22 cellular contexts compared by ENCODE assay signal in the genomic region with DNA sequence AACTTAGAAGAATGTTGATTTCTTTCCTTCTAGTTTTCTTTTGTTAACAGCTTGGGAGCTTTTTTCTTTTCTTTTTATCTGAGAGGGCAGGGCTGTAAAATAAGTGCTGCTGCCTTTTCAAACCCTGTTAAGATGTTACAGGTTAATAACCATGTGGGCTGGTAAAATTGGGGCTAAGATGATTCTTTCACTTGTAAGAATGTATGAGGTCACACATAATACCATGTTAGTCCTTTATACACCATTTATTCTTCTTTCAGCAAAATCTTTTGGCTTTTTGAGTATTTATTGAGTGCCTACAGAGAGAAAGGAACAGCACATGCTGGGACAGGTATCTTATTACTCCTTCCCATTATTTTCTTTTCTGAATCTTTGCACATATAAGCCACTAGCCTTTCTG. TPM values are rescaled to one million over a fixed set of nuclear protein-coding genes. Genes with fewer than 3 reads are reported as not detected.
A peak's percentile ranks its signal among the peaks of the same experiment; 100 is the strongest.
DNase-seq lines count a peak whose midpoint lies in the region; ATAC-seq, FAIRE-seq and TF ChIP-seq lines count a peak whose summit lies in the region.
"Had no signal": no experiment of that assay in that cellular context is flagged by ENCODE, and none has a peak within 500 bp of the region (broad histone marks: within the 10 kb centered on the region; RNA-seq: fewer than 3 reads in every experiment).

No MANE protein-coding gene starts in this region.

- H3K4me3 Mint-ChIP-seq in H9 = no peak overlapping the region
- H3K4me3 Mint-ChIP-seq: CD4-positive, alpha-beta T cell had no signal

- H3K27me3 ChIP-seq in HepG2 (ENCODE audit: control insufficient read depth in 1 of 2, insufficient read depth in 2 of 2, low read length in 2 of 2) = no peaks in the 10 kb centered on the region; a peak in 1 of 5 replicates
- H3K27me3 ChIP-seq in right lobe of liver = no peaks in the 10 kb centered on the region
- no peaks in the 10 kb centered on the region for H3K27me3 ChIP-seq in RWPE2 (ENCODE audit: insufficient read depth, poor library complexity, severe bottlenecking)
- peaks cover 7% of the 10 kb centered on the region for H3K27me3 ChIP-seq in hepatocyte
- no peaks in the 10 kb centered on the region for H3K27me3 ChIP-seq in H9 (ENCODE audit: insufficient read depth, low read length)

- no peak overlapping the region for H3K4me3 ChIP-seq in HepG2 (replicated peaks in 1 of 3; ENCODE audit: insufficient read depth in 1 of 3, low read depth in 2 of 3, low read length in 3 of 3)
- no peak overlapping the region for H3K4me3 ChIP-seq in right lobe of liver
- H3K4me3 ChIP-seq in RWPE2 (ENCODE audit: severe bottlenecking) = no peak overlapping the region
- H3K4me3 ChIP-seq in hepatocyte = no peak overlapping the region
- H3K4me3 ChIP-seq: BLaER1 treated with 17β-estradiol and CSF1 and Interleukin-3, amounts not matched to agents 10 nM and 100 nM had no signal

- peaks cover 2% of the 10 kb centered on the region for H3K23me2 ChIP-seq in H9 (ENCODE audit: insufficient read length, low read depth, low read length, poor library complexity, severe bottlenecking)

- DNase-seq in HepG2 (ENCODE audit: low spot score) = no peak
- DNase-seq in right lobe of liver = no peak
- no peak for DNase-seq in RWPE2 (ENCODE audit: low spot score)
- DNase-seq in hepatocyte (ENCODE audit: low spot score) = no peak
- no peak for DNase-seq in GM13977 (ENCODE audit: low spot score)
- no peak for DNase-seq in 8988T
- DNase-seq in middle frontal gyrus (ENCODE audit: extremely low spot score, low spot score) = no peak
- no peak for DNase-seq in H9
- DNase-seq: AML-193; CD4-positive, alpha-beta T cell; MV-4-11; NCI-H1105; NCI-H1436 treated with DMSO at 0.1 percent for 48 hours; NCI-H187 treated with DMSO at 0.1 percent for 48 hours; NCI-H526 treated with DMSO at 0.1 percent for 48 hours; RPMI8226; SHP77 had no signal

- no peaks in the 10 kb centered on the region for H3K9me3 ChIP-seq in HepG2 (ENCODE audit: low read length)
- H3K9me3 ChIP-seq in right lobe of liver = no peaks in the 10 kb centered on the region
- H3K9me3 ChIP-seq in RWPE2 (ENCODE audit: severe bottlenecking) = no peaks in the 10 kb centered on the region
- H3K9me3 ChIP-seq in hepatocyte (ENCODE audit: low read depth) = no peaks in the 10 kb centered on the region
- H3K9me3 ChIP-seq in H9 (ENCODE audit: control insufficient read depth, low read depth, low read length) = no peaks in the 10 kb centered on the region
- H3K9me3 ChIP-seq: BLaER1 treated with 17β-estradiol and CSF1 and Interleukin-3, amounts not matched to agents 10 nM and 100 nM had no signal

- H3K9ac ChIP-seq in HepG2 (ENCODE audit: insufficient read depth, low read depth, low read length) (no peak overlapping the region), H9 (ENCODE audit: extremely low read depth, insufficient read length, low read length) (no peak overlapping the region)
- H3K9ac ChIP-seq: BLaER1 treated with 17β-estradiol and CSF1 and Interleukin-3, amounts not matched to agents 10 nM and 100 nM had no signal

- no peak overlapping the region for H2BK15ac ChIP-seq in H9 (ENCODE audit: low read depth, low read length)

- H3K23ac ChIP-seq in H9 (ENCODE audit: insufficient read length, low read depth, low read length) = no peak overlapping the region

- TF ChIP-seq POLR2A in HepG2 (IDR thresholded peaks at IDR 0.05; ENCODE audit: insufficient read depth in 1 of 2, low read depth in 2 of 2, low read length in 2 of 2) = no peak
- TF ChIP-seq POLR2A in right lobe of liver (IDR thresholded peaks at IDR 0.05) = no peak

- no peak for TF ChIP-seq RAD21 in HepG2 (CRISPR knock-in tag; IDR thresholded peaks at IDR 0.05)

- H4K91ac ChIP-seq in H9 (ENCODE audit: insufficient read length, low read depth, low read length) = no peak overlapping the region

- FAIRE-seq in HepG2 (lab: Jason Lieb, UNC) = no peak
- FAIRE-seq: A204.1, D721Med, H1 had no signal

- BruUV-seq in HepG2 (replicated peaks; lab: Mats Ljungman, UMichigan) = no TSS peak

- H3K9me2 ChIP-seq in hepatocyte (replicated peaks; ENCODE audit: insufficient read depth) = no peaks in the 10 kb centered on the region

- H3K79me1 ChIP-seq in H9 (ENCODE audit: insufficient read depth, low read depth, low read length, poor library complexity, severe bottlenecking) = no peaks in the 10 kb centered on the region

- POLR2A ChIA-PET in HepG2 (lab: Yijun Ruan, JAX) = no interaction called here

- TF ChIP-seq CTCF in HepG2 (CRISPR knock-in tag; IDR thresholded peaks at IDR 0.05) = no peak
- TF ChIP-seq CTCF in right lobe of liver (IDR thresholded peaks at IDR 0.05) = no peak
- no peak for TF ChIP-seq CTCF in RWPE2 (IDR thresholded peaks at IDR 0.05; ENCODE audit: poor library complexity, severe bottlenecking)
- TF ChIP-seq CTCF in hepatocyte (IDR thresholded peaks at IDR 0.05; ENCODE audit: poor library complexity) = no peak
- TF ChIP-seq CTCF in GM13977 (IDR thresholded peaks at IDR 0.05; ENCODE audit: extremely low read depth, insufficient read depth, missing control alignments) = no peak
- no peak for TF ChIP-seq CTCF in H9 (conservative IDR thresholded peaks at IDR 0.05)

- no peak overlapping the region for H2BK20ac ChIP-seq in H9 (ENCODE audit: low read depth, low read length, poor library complexity, severe bottlenecking)

- no peaks in the 10 kb centered on the region for H3K9me3 Mint-ChIP-seq in H9
- H3K9me3 Mint-ChIP-seq: CD4-positive, alpha-beta T cell had no signal

- no peak overlapping the region for H2AFZ ChIP-seq in HepG2 (ENCODE audit: low read length)
- no peak overlapping the region for H2AFZ ChIP-seq in hepatocyte
- no peak overlapping the region for H2AFZ ChIP-seq in H9 (ENCODE audit: low read length)

- no peaks in the 10 kb centered on the region for H4K20me1 ChIP-seq in HepG2 (ENCODE audit: insufficient read depth, low read length)
- H4K20me1 ChIP-seq in hepatocyte (ENCODE audit: insufficient read depth, poor library complexity, severe bottlenecking) = no peaks in the 10 kb centered on the region
- no peaks in the 10 kb centered on the region for H4K20me1 ChIP-seq in H9 (ENCODE audit: control insufficient read depth, insufficient read depth, insufficient read length)
- H4K20me1 ChIP-seq: BLaER1 treated with 17β-estradiol and CSF1 and Interleukin-3, amounts not matched to agents 10 nM and 100 nM had no signal

- no peaks in the 10 kb centered on the region for H3K36me3 Mint-ChIP-seq in H9 (ENCODE audit: insufficient read depth in 1 of 3, low read depth in 3 of 3)

- in situ Hi-C loops in HepG2 (cut with HindIII; ENCODE audit: extremely low pct_ligation_motif_present, low pct_unique_long_range_greater_than_20kb) = no loop called here
- in situ Hi-C loops in GM13977 (cut with MboI; ENCODE audit: low pct_unique_long_range_greater_than_20kb, low sequenced_read_pairs, unreplicated experiment) = no loop called here

- no peak overlapping the region for H3K27ac Mint-ChIP-seq in H9
- H3K27ac Mint-ChIP-seq: CD4-positive, alpha-beta T cell had no signal

- H3K18ac ChIP-seq in H9 (ENCODE audit: insufficient read length, low read depth, low read length) = no peak overlapping the region

- no peak overlapping the region for H3T11ph ChIP-seq in H9 (ENCODE audit: low read length)

- H3K56ac ChIP-seq in H9 (ENCODE audit: insufficient read length, low read depth, low read length) = no peak overlapping the region

- CTCF ChIA-PET in HepG2 (lab: Yijun Ruan, JAX; ENCODE audit: low intra/inter-chr PET ratio, low total read pairs) = no interaction called here

- no peak overlapping the region for H2BK5ac ChIP-seq in H9 (ENCODE audit: insufficient read length, low read length)

- H3K4ac ChIP-seq in H9 (ENCODE audit: low read depth, low read length) = no peak overlapping the region

- no peak for TF ChIP-seq EP300 in HepG2 (IDR thresholded peaks at IDR 0.05; ENCODE audit: low read depth in 2 of 2, low read length in 2 of 2)
- no peak for TF ChIP-seq EP300 in HepG2 (CRISPR knock-in tag; IDR thresholded peaks at IDR 0.05; ENCODE audit: borderline replicate concordance)

- ATAC-seq in HepG2 (no peak), right lobe of liver (no peak), RWPE2 (ENCODE audit: low read depth) (no peak)

- peaks cover 23 to 30% of the 10 kb centered on the region in 2 experiments for H3K4me1 Mint-ChIP-seq in H9

- H3K27ac ChIP-seq in HepG2 (ENCODE audit: extremely low read length, insufficient read depth, low read length) (no peak overlapping the region), right lobe of liver (no peak overlapping the region), RWPE2 (ENCODE audit: poor library complexity, severe bottlenecking) (peak overlapping the region; percentile 55), hepatocyte (peak overlapping the region; percentile 41), H9 (ENCODE audit: insufficient read length, low read depth, low read length) (no peak overlapping the region)
- H3K27ac ChIP-seq: BLaER1 treated with 17β-estradiol and CSF1 and Interleukin-3, amounts not matched to agents 10 nM and 100 nM; HL-60 had no signal

- H3K36me3 ChIP-seq in HepG2 (replicated peaks in 1 of 2; ENCODE audit: control insufficient read depth in 1 of 2, insufficient read depth in 2 of 2, low read length in 2 of 2) = no peaks in the 10 kb centered on the region
- no peaks in the 10 kb centered on the region for H3K36me3 ChIP-seq in right lobe of liver
- no peaks in the 10 kb centered on the region for H3K36me3 ChIP-seq in RWPE2 (ENCODE audit: low read depth)
- H3K36me3 ChIP-seq in hepatocyte (replicated peaks; ENCODE audit: insufficient read depth, low read depth) = no peaks in the 10 kb centered on the region
- H3K36me3 ChIP-seq: BLaER1 treated with 17β-estradiol and CSF1 and Interleukin-3, amounts not matched to agents 10 nM and 100 nM had no signal

- no peak overlapping the region for H2AK5ac ChIP-seq in H9 (ENCODE audit: insufficient read length, low read length)

- H3K79me2 ChIP-seq in HepG2 (ENCODE audit: insufficient read depth, low read length) (peaks cover 3% of the 10 kb centered on the region), hepatocyte (no peaks in the 10 kb centered on the region), H9 (ENCODE audit: insufficient read depth, low read length) (no peaks in the 10 kb centered on the region)

- no peak overlapping the region for H4K5ac ChIP-seq in H9 (ENCODE audit: insufficient read length, low read depth, low read length)

- intact Hi-C loops in HepG2 (cut with micrococcal nuclease; ENCODE audit: unreplicated experiment) = loop anchor here (5.0 to 10.0 kb wide), 2 partner anchors 65 to 283 kb away; a partner anchor contains a TSS
- intact Hi-C loops in right lobe of liver (cut with DNase I) = no loop called here

- H3K14ac ChIP-seq in H9 (ENCODE audit: insufficient read depth, low read length) = no peak overlapping the region

- H3K4me2 ChIP-seq in HepG2 (ENCODE audit: low read depth, low read length) = no peak overlapping the region
- no peak overlapping the region for H3K4me2 ChIP-seq in hepatocyte
- no peak overlapping the region for H3K4me2 ChIP-seq in H9 (ENCODE audit: insufficient read depth, insufficient read length, low read length)

- H4K8ac ChIP-seq in H9 (replicated peaks; ENCODE audit: insufficient read length, low read depth, low read length) = no peak overlapping the region

- H3K4me1 ChIP-seq in HepG2 (ENCODE audit: insufficient read depth, low read length) (peaks cover 52% of the 10 kb centered on the region), right lobe of liver (peaks cover 0 to 17% (median 6%) of the 10 kb centered on the region in 4 donors), RWPE2 (ENCODE audit: insufficient read depth, poor library complexity, severe bottlenecking) (peaks cover 11% of the 10 kb centered on the region), hepatocyte (ENCODE audit: insufficient read depth) (peaks cover 5% of the 10 kb centered on the region), H9 (ENCODE audit: insufficient read depth, low read length) (peaks cover 6% of the 10 kb centered on the region; the same call in 1 of the 2 replicates)

- peaks cover 37% of the 10 kb centered on the region for H3K27me3 Mint-ChIP-seq in H9 (ENCODE audit: low read depth)

- no peak overlapping the region for H2BK12ac ChIP-seq in H9 (ENCODE audit: insufficient read length, low read depth, low read length)

- H2BK120ac ChIP-seq in H9 (ENCODE audit: low read depth, low read length, poor library complexity, severe bottlenecking) = no peak overlapping the region

RNA-seq across cellular contexts. Expression of a gene that starts 6.1 kb away (rescaled TPM):
- total RNA-seq in HepG2 (2016; rRNA removed; fragmentation: Illumina TruSeq; extraction: Trizol) (160 and 244 TPM in 2 replicates), right lobe of liver (100 to 1,000 TPM; 108 to 171 (median 123) TPM), hepatocyte (76.1 and 82.7 TPM in 2 replicates), H9 (2021) (45.2 and 45.6 TPM in 2 replicates)
- total RNA-seq in HepG2 (2016; cell fraction: cytosol; rRNA removed; fragmentation: Illumina TruSeq; extraction: Trizol; ENCODE audit: low read depth) = 32.4 and 33.4 TPM in 2 replicates
- 159 and 236 TPM in 2 replicates for total RNA-seq in HepG2 (2016; cell fraction: insoluble cytoplasmic fraction; rRNA removed; fragmentation: Illumina TruSeq; extraction: Trizol)
- total RNA-seq in HepG2 (2016; cell fraction: membrane; rRNA removed; fragmentation: Illumina TruSeq; extraction: Trizol) = 125 and 127 TPM in 2 replicates
- total RNA-seq in HepG2 (2016; cell fraction: nucleus; rRNA removed; fragmentation: Illumina TruSeq; extraction: Trizol) = 62.2 and 67.7 TPM in 2 replicates
- polyA plus RNA-seq in HepG2 (2011; rRNA removed) (90.8 and 110 TPM in 2 replicates), hepatocyte (50.5 and 61.5 TPM in 2 replicates)
- polyA plus RNA-seq in HepG2 (2011; cell fraction: cytosol; rRNA removed) = 77.7 and 112 TPM in 2 replicates
- 26.2 and 29.8 TPM in 2 replicates for polyA plus RNA-seq in HepG2 (2011; cell fraction: nucleus; rRNA removed)
- 92.4 and 139 TPM in 2 replicates for polyA plus RNA-seq in HepG2 (2012)
- polyA plus RNA-seq in HepG2 (2016; cell fraction: cytosol; fragmentation: Illumina TruSeq; extraction: Trizol; ENCODE audit: low read depth) = 33.0 and 40.9 TPM in 2 replicates
- polyA plus RNA-seq in HepG2 (2016; cell fraction: insoluble cytoplasmic fraction; fragmentation: Illumina TruSeq; extraction: Trizol; ENCODE audit: low read depth) = 208 TPM in 2 replicates
- polyA plus RNA-seq in HepG2 (2016; cell fraction: membrane; fragmentation: Illumina TruSeq; extraction: Trizol; ENCODE audit: low read depth) = 85.0 and 86.6 TPM in 2 replicates
- polyA plus RNA-seq in HepG2 (2016; cell fraction: nucleus; fragmentation: Illumina TruSeq; extraction: Trizol; ENCODE audit: insufficient read depth, low read depth) = 69.6 and 74.5 TPM in 2 replicates
- 13.2 and 122 TPM in 2 replicates for polyA minus RNA-seq in HepG2 (2011; rRNA and poly(A)+ RNA removed; ENCODE audit: low replicate concordance)
- 75.7 and 79.3 TPM in 2 replicates for polyA minus RNA-seq in HepG2 (2011; cell fraction: cytosol; rRNA and poly(A)+ RNA removed)
- 69.5 and 75.5 TPM in 2 replicates for polyA minus RNA-seq in HepG2 (2011; cell fraction: nucleus; rRNA and poly(A)+ RNA removed)

Comparison
In these comparisons a context has a peak if more than half of its experiments do, and no peak if none do; other contexts are left out.
1. H3K27ac ChIP-seq: peak in RWPE2 (single experiment) and hepatocyte (single experiment); none in HepG2 (single experiment), right lobe of liver (0 of 3) and H9 (single experiment).